ENCODE assay signal across 18 cellular contexts in the genomic region with DNA sequence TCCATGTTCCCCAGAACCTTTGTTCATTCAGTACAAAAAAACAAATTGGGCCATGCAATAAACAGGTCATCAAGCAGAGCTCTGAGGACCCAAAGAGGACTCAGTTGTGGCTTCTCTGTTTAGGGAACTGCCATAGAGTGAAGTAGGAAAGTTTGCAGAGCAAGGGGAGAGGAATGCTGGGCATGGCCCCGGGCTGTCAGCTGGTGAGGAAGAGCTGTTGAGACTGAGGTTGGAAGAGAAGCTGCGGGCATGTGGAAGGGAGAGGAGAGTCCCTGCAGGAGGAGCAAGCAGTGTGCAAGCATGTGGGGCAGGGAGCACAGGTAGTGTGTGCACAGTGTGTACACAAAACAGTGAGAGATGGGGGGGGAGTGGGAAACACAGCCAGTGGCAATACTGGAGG.
DNase-seq lines count a peak whose midpoint lies in the region; ATAC-seq lines count a peak whose summit lies in the region.
"Had no signal": no experiment of that assay in that cellular context is flagged by ENCODE, and none has a peak within 500 bp of the region (broad histone marks: within the 10 kb centered on the region; RNA-seq: fewer than 3 reads in every experiment).

No MANE protein-coding gene starts in this region.

- no peak overlapping the region for H2BK120ac ChIP-seq in trophoblast cell (ENCODE audit: insufficient read depth, low read length, poor library complexity)

- H3K9me3 ChIP-seq in trophoblast cell (ENCODE audit: insufficient read depth, low read depth, low read length) = no peaks in the 10 kb centered on the region
- H3K9me3 ChIP-seq: BLaER1 treated with 17β-estradiol and CSF1 and Interleukin-3, amounts not matched to agents 10 nM and 100 nM had no signal

- peaks cover 2 to 5% of the 10 kb centered on the region in 2 experiments for H3K4me1 ChIP-seq in trophoblast cell (ENCODE audit: control insufficient read depth in 1 of 2, insufficient read depth in 2 of 2, low read length in 2 of 2)

- H3K18ac ChIP-seq in trophoblast cell (ENCODE audit: low read length) = no peak overlapping the region

- no peak overlapping the region for H3K23ac ChIP-seq in trophoblast cell (ENCODE audit: low read length)

- no peak overlapping the region for H2BK5ac ChIP-seq in trophoblast cell (ENCODE audit: low read depth, low read length, poor library complexity)

- H3K4me3 ChIP-seq in trophoblast cell (ENCODE audit: low read depth, low read length) = no peak overlapping the region
- H3K4me3 ChIP-seq: BLaER1 treated with 17β-estradiol and CSF1 and Interleukin-3, amounts not matched to agents 10 nM and 100 nM; GM23248 had no signal

- H2AFZ ChIP-seq in trophoblast cell (ENCODE audit: insufficient read depth, low read length, poor library complexity) = no peak overlapping the region
- H2AFZ ChIP-seq: GM23248 had no signal

- H3K27me3 ChIP-seq in trophoblast cell (ENCODE audit: insufficient read depth, low read length) = no peaks in the 10 kb centered on the region
- H3K27me3 ChIP-seq: BLaER1 treated with 17β-estradiol and CSF1 and Interleukin-3, amounts not matched to agents 10 nM and 100 nM had no signal

- no peak overlapping the region for H3K14ac ChIP-seq in trophoblast cell (ENCODE audit: low read length)

- H3K36me3 Mint-ChIP-seq in activated T-helper 17 cell treated with anti-CD3 and anti-CD28 coated beads, Interleukin-2, amount 50 U/mL, for 72 hours (ENCODE audit: low read depth) = peaks cover 28% of the 10 kb centered on the region

- DNase-seq in ELF-1 (ENCODE audit: low read depth, low spot score) = peak; percentile 56
- peak; percentile 26 for DNase-seq in M059J (ENCODE audit: low read depth)
- DNase-seq in trophoblast cell = peak; percentile 53 to 77
- DNase-seq in NCI-H82 treated with DMSO at 0.1 percent for 48 hours (lab: John Stamatoyannopoulos, UW; ENCODE audit: unreplicated experiment) = no peak
- no peak for DNase-seq in activated effector memory CD4-positive, alpha-beta T cell treated with anti-CD3 and anti-CD28 coated beads, Interleukin-2, amount 50 U/mL, for 16 hours
- no peak for DNase-seq in AG20443 (ENCODE audit: low spot score)
- DNase-seq: 8988T; Calu3; CD8-positive, alpha-beta T cell; DMS79 treated with DMSO at 0.1 percent for 48 hours; EL; GM23248; HFFc6 had no signal

- peak overlapping the region; percentile 65 for H3K27ac Mint-ChIP-seq in activated T-helper 17 cell treated with anti-CD3 and anti-CD28 coated beads, Interleukin-2, amount 50 U/mL, for 72 hours
- H3K27ac Mint-ChIP-seq: B cell; CD8-positive, alpha-beta T cell; HFFc6 had no signal

- H2AK5ac ChIP-seq in trophoblast cell (ENCODE audit: low read length) = no peak overlapping the region

- no peak overlapping the region for H3K4me3 Mint-ChIP-seq in activated T-helper 17 cell treated with anti-CD3 and anti-CD28 coated beads, Interleukin-2, amount 50 U/mL, for 72 hours
- H3K4me3 Mint-ChIP-seq: B cell; CD8-positive, alpha-beta T cell; HFFc6; IgD-negative memory B cell had no signal

- H3K9me3 Mint-ChIP-seq in activated T-helper 17 cell treated with anti-CD3 and anti-CD28 coated beads, Interleukin-2, amount 50 U/mL, for 72 hours = no peaks in the 10 kb centered on the region
- H3K9me3 Mint-ChIP-seq: CD8-positive, alpha-beta T cell; HFFc6; IgD-negative memory B cell had no signal

- ATAC-seq in activated T-helper 17 cell treated with anti-CD3 and anti-CD28 coated beads, Interleukin-2, amount 50 U/mL, for 72 hours (replicated peaks) = no peak
- ATAC-seq: CD8-positive, alpha-beta T cell; HCT116 had no signal

- no CpG with 5 or more reads among the region's 2 CpGs for WGBS in trophoblast cell (ENCODE audit: extremely low coverage, insufficient coverage, insufficient read length)

- H3K9ac ChIP-seq in trophoblast cell (ENCODE audit: low read length) = no peak overlapping the region
- H3K9ac ChIP-seq: BLaER1 treated with 17β-estradiol and CSF1 and Interleukin-3, amounts not matched to agents 10 nM and 100 nM; GM23248 had no signal

- peaks cover 2% of the 10 kb centered on the region for H3K79me1 ChIP-seq in trophoblast cell (ENCODE audit: low read length)

- H4K12ac ChIP-seq in trophoblast cell (ENCODE audit: low read depth, low read length) = no peak overlapping the region

- no peaks in the 10 kb centered on the region for H3K27me3 Mint-ChIP-seq in activated T-helper 17 cell treated with anti-CD3 and anti-CD28 coated beads, Interleukin-2, amount 50 U/mL, for 72 hours
- H3K27me3 Mint-ChIP-seq: B cell, IgD-negative memory B cell had no signal

- no peak overlapping the region for H3K27ac ChIP-seq in trophoblast cell (ENCODE audit: low read depth, low read length)
- H3K27ac ChIP-seq: BLaER1 treated with 17β-estradiol and CSF1 and Interleukin-3, amounts not matched to agents 10 nM and 100 nM; GM23248 had no signal

- no peak overlapping the region for H2BK12ac ChIP-seq in trophoblast cell (ENCODE audit: low read length)

- peaks cover 19% of the 10 kb centered on the region for H3K4me1 Mint-ChIP-seq in activated T-helper 17 cell treated with anti-CD3 and anti-CD28 coated beads, Interleukin-2, amount 50 U/mL, for 72 hours
- H3K4me1 Mint-ChIP-seq: B cell had no signal

- H3K4ac ChIP-seq in trophoblast cell (ENCODE audit: low read depth, low read length) = no peak overlapping the region

- H3K79me2 ChIP-seq in trophoblast cell (ENCODE audit: control insufficient read depth, insufficient read depth, low read length, poor library complexity) = no peaks in the 10 kb centered on the region

- no peak overlapping the region for H4K8ac ChIP-seq in trophoblast cell (ENCODE audit: low read depth, low read length)

- H3K36me3 ChIP-seq in trophoblast cell (ENCODE audit: control insufficient read depth in 1 of 2, insufficient read depth in 2 of 2, low read length in 2 of 2) = no peaks in the 10 kb centered on the region
- H3K36me3 ChIP-seq: BLaER1 treated with 17β-estradiol and CSF1 and Interleukin-3, amounts not matched to agents 10 nM and 100 nM had no signal

- no peak overlapping the region for H4K91ac ChIP-seq in trophoblast cell (ENCODE audit: low read depth, low read length)

- no peak overlapping the region for H3K4me2 ChIP-seq in trophoblast cell (ENCODE audit: low read length)

Comparison
In these comparisons a context has a peak if more than half of its experiments do, and no peak if none do; other contexts are left out.
1. DNase-seq: peak in ELF-1 (single experiment), M059J (single experiment) and trophoblast cell (2 of 2); none in NCI-H82 treated with DMSO at 0.1 percent for 48 hours (single experiment), activated effector memory CD4-positive, alpha-beta T cell treated with anti-CD3 and anti-CD28 coated beads, Interleukin-2, amount 50 U/mL, for 16 hours (single experiment) and AG20443 (single experiment).